ENCODE assay signal across 9 cellular contexts in the genomic region with DNA sequence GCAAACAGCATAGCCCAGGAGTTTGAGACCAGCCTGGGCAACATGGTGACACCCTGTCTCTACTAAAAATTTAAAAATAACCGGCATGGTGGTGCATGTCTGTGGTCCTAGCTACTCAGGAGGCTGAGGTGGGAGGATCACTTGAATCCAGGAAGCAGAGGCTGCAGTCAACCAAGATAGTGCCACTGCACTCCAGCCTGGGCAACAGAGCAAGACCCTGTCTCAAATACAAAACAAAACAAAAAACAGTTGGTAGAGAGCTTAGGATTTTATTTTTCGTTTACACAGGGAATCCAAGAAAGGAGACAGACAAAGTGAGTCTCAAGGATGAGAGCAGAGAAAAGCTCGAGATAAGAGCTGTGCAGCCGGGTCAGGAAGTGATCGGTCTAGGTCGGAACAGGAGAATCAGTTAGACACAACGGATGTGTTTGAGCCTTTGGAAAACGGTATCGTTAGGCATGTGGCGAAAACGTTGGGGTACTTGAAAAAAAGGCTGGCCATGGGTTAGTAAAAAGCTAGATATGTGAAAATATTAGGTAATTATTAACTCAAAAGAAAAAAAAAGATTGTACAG. TPM values are rescaled to one million over a fixed set of nuclear protein-coding genes. Genes with fewer than 3 reads are reported as not detected.
DNase-seq lines count a peak whose midpoint lies in the region; ATAC-seq and TF ChIP-seq lines count a peak whose summit lies in the region.
"Had no signal": no experiment of that assay in that cellular context is flagged by ENCODE, and none has a peak within 500 bp of the region (broad histone marks: within the 10 kb centered on the region; RNA-seq: fewer than 3 reads in every experiment).

No MANE protein-coding gene starts in this region.

- ATAC-seq in GM21381 (IDR thresholded peaks at IDR 0.05; ENCODE audit: unreplicated experiment) = no peak

- intact Hi-C loops in mammary epithelial cell (cut with micrococcal nuclease) = loop anchor here (2.0 kb wide), 1 partner anchor 39 kb away; a partner anchor contains a TSS

- no peak overlapping the region for H2AFZ ChIP-seq in Loucy (ENCODE audit: low read length)
- H2AFZ ChIP-seq in mammary epithelial cell (ENCODE audit: low read depth, low read length) = no peak overlapping the region

- H3K9me2 ChIP-seq in Loucy (replicated peaks; ENCODE audit: low read depth, low read length) = no peaks in the 10 kb centered on the region

- peak overlapping the region; percentile 99 for H3K4me2 ChIP-seq in BLaER1
- H3K4me2 ChIP-seq in Loucy (ENCODE audit: low read depth, low read length, poor library complexity, severe bottlenecking) = peak overlapping the region; percentile 95
- peak overlapping the region; percentile 97 for H3K4me2 ChIP-seq in mammary epithelial cell (ENCODE audit: insufficient read depth, low read depth, low read length)

- dilution Hi-C loops in mammary epithelial cell (cut with HindIII; ENCODE audit: low sequenced_read_pairs) = loop anchor here (10.0 kb wide), 3 partner anchors 239 to 389 kb away; a partner anchor contains a TSS

- H3K4me3 ChIP-seq in BLaER1 (peak overlapping the region; percentile 85), Loucy (ENCODE audit: low read length, poor library complexity, severe bottlenecking) (peak overlapping the region; percentile 94), mammary epithelial cell (replicated peaks in 1 of 3; ENCODE audit: insufficient read depth in 1 of 3, low read depth in 2 of 3, low read length in 3 of 3) (peak overlapping the region in 2 of 3 experiments; percentile 91 to 93)

- in situ Hi-C loops in mammary epithelial cell (cut with MboI; ENCODE audit: low sequenced_read_pairs in 2 of 2) = no loop called here

- DNase-seq in mammary epithelial cell = no peak
- no peak for DNase-seq in NCI-H2227 treated with DMSO at 0.1 percent for 48 hours (lab: John Stamatoyannopoulos, UW)
- DNase-seq in NCI-H1694 (lab: John Stamatoyannopoulos, UW) = no peak
- no peak for DNase-seq in NCI-H524 treated with DMSO at 0.1 percent for 48 hours (lab: John Stamatoyannopoulos, UW)
- DNase-seq: NCI-H1694 treated with DMSO at 0.1 percent for 48 hours had no signal

- H3K4me3 Mint-ChIP-seq in nephron = peak overlapping the region; percentile 96 to 99 (median 97)

- WGBS in mammary epithelial cell (ENCODE audit: low coverage, missing lambda C conversion rate) = 79% methylated on average over 11 of the region's 11 CpGs

- H3F3A ChIP-seq in Loucy (ENCODE audit: low read depth) = no peaks in the 10 kb centered on the region

- no peaks in the 10 kb centered on the region for H3K9me3 Mint-ChIP-seq in nephron

- peaks cover 47% of the 10 kb centered on the region for H3K4me1 ChIP-seq in BLaER1
- H3K4me1 ChIP-seq in Loucy (ENCODE audit: insufficient read depth, low read length, poor library complexity, severe bottlenecking) = peaks cover 28% of the 10 kb centered on the region
- peaks cover 17% of the 10 kb centered on the region for H3K4me1 ChIP-seq in mammary epithelial cell (ENCODE audit: insufficient read depth, low read length)

- no peaks in the 10 kb centered on the region for H3K36me3 Mint-ChIP-seq in nephron (ENCODE audit: low read depth)

- no TSS peak for BruUV-seq in mammary epithelial cell (replicated peaks; lab: Mats Ljungman, UMichigan)

- H3K27ac ChIP-seq in BLaER1 (no peak overlapping the region), mammary epithelial cell (ENCODE audit: insufficient read depth, low read depth, low read length) (peak overlapping the region; percentile 15)

- TF ChIP-seq CTCF in Loucy (conservative IDR thresholded peaks at IDR 0.05; ENCODE audit: low read length) (no peak), mammary epithelial cell (conservative IDR thresholded peaks at IDR 0.05 in 1 of 2, IDR thresholded peaks at IDR 0.05 in 1 of 2; ENCODE audit: extremely low read depth in 1 of 2, insufficient read depth in 1 of 2, low read depth in 1 of 2, low read length in 2 of 2) (no peak), nephron (IDR thresholded peaks at IDR 0.05; ENCODE audit: unreplicated experiment in 3 of 3) (no peak)

- CTCF ChIA-PET in mammary epithelial cell (lab: Charles Lee; ENCODE audit: low non-redundant PET) = no interaction called here

- H4K20me1 ChIP-seq in BLaER1 (peaks cover 32% of the 10 kb centered on the region), Loucy (ENCODE audit: insufficient read depth, low read length, poor library complexity, severe bottlenecking) (peaks cover 16% of the 10 kb centered on the region), mammary epithelial cell (ENCODE audit: insufficient read depth, low read length) (no peaks in the 10 kb centered on the region)

- H3K79me2 ChIP-seq in Loucy (ENCODE audit: insufficient read depth, low read length) (peaks cover 25% of the 10 kb centered on the region), mammary epithelial cell (ENCODE audit: insufficient read depth, low read length) (peaks cover 42% of the 10 kb centered on the region)

- peak overlapping the region; percentile 97 for H3K9ac ChIP-seq in BLaER1
- peak overlapping the region; percentile 99 for H3K9ac ChIP-seq in Loucy (ENCODE audit: low read depth, low read length, poor library complexity, severe bottlenecking)
- peak overlapping the region; percentile 90 for H3K9ac ChIP-seq in mammary epithelial cell (ENCODE audit: insufficient read depth, low read length)

- H3K27ac Mint-ChIP-seq in nephron = peak overlapping the region; percentile 84 to 92 (median 92)

- H3K9me3 ChIP-seq in BLaER1 (no peaks in the 10 kb centered on the region), Loucy (ENCODE audit: insufficient read depth, low read depth, low read length) (no peaks in the 10 kb centered on the region), mammary epithelial cell (replicated peaks; ENCODE audit: insufficient read depth, low read length) (no peaks in the 10 kb centered on the region)

- H3K27me3 ChIP-seq in BLaER1 = no peaks in the 10 kb centered on the region
- no peaks in the 10 kb centered on the region for H3K27me3 ChIP-seq in Loucy (ENCODE audit: insufficient read depth, low read length, poor library complexity, severe bottlenecking)
- H3K27me3 ChIP-seq in mammary epithelial cell (ENCODE audit: insufficient read depth, low read length) = no peaks in the 10 kb centered on the region

- peaks cover 13% of the 10 kb centered on the region; the same call in 1 of the 2 replicates for H3K36me3 ChIP-seq in BLaER1
- no peaks in the 10 kb centered on the region for H3K36me3 ChIP-seq in Loucy (ENCODE audit: insufficient read depth, low read length)
- no peaks in the 10 kb centered on the region for H3K36me3 ChIP-seq in mammary epithelial cell (ENCODE audit: insufficient read depth, low read length)

- no peaks in the 10 kb centered on the region for H3K27me3 Mint-ChIP-seq in nephron (ENCODE audit: low read depth)

- H3K4me1 Mint-ChIP-seq in nephron = peaks cover 38% of the 10 kb centered on the region

RNA-seq across cellular contexts. Expression of a gene that starts 1.7 kb away (rescaled TPM):
- 10 to 100 TPM; 44.8 to 48.5 TPM for total RNA-seq in mammary epithelial cell
- polyA plus RNA-seq in mammary epithelial cell = 10.0 TPM
- polyA minus RNA-seq in mammary epithelial cell = 2.8 TPM

RNA-seq across cellular contexts. Expression of a gene that starts 13.7 kb away (rescaled TPM):
- 10 to 100 TPM in 1 of 2 donors, 1 to 10 TPM in 1; 3.5 to 16.8 TPM for total RNA-seq in mammary epithelial cell
- 6.0 TPM for polyA plus RNA-seq in mammary epithelial cell
- 3.7 TPM for polyA minus RNA-seq in mammary epithelial cell

RNA-seq across cellular contexts. Expression of a gene that starts 18.4 kb away (rescaled TPM):
- total RNA-seq in mammary epithelial cell = 1 to 10 TPM; 1.0 to 2.3 TPM
- not detected for polyA plus RNA-seq in mammary epithelial cell
- polyA minus RNA-seq in mammary epithelial cell = not detected

RNA-seq across cellular contexts. Expression of a gene that starts 38.9 kb away (rescaled TPM):
- total RNA-seq in mammary epithelial cell = 100 to 1,000 TPM in 1 of 2 donors, 10 to 100 TPM in 1; 77.5 to 125 TPM
- 110 TPM for polyA plus RNA-seq in mammary epithelial cell
- 105 TPM for polyA minus RNA-seq in mammary epithelial cell

RNA-seq across cellular contexts. Expression of a gene that starts 45.2 kb away (rescaled TPM):
- total RNA-seq in mammary epithelial cell = 10 to 100 TPM in 1 of 2 donors, 1 to 10 TPM in 1; 5.8 to 28.1 TPM
- polyA plus RNA-seq in mammary epithelial cell = 3.5 TPM
- 13.5 TPM for polyA minus RNA-seq in mammary epithelial cell
